ENCODE assay signal across 16 cellular contexts in genomic region chr20:63777614-63778013, GRCh38. TPM values are rescaled to one million over a fixed set of nuclear protein-coding genes. Genes with fewer than 3 reads are reported as not detected.
DNase-seq lines count a peak whose midpoint lies in the region; ATAC-seq and TF ChIP-seq lines count a peak whose summit lies in the region.
"Had no signal": no experiment of that assay in that cellular context is flagged by ENCODE, and none has a peak within 500 bp of the region (broad histone marks: within the 10 kb centered on the region; RNA-seq: fewer than 3 reads in every experiment).

No MANE protein-coding gene starts in this region.

- H3K4me1 ChIP-seq in HCT116 (ENCODE audit: control insufficient read depth in 1 of 2, insufficient read depth in 2 of 2, low read length in 2 of 2): peaks cover 27 to 34% of the 10 kb centered on the region in 2 experiments
- H3K4me1 ChIP-seq in HUES64 (ENCODE audit: insufficient read depth, low read length): peaks cover 10% of the 10 kb centered on the region; the same call in 1 of the 2 replicates
- no peaks in the 10 kb centered on the region for H3K4me1 ChIP-seq in endodermal cell (ENCODE audit: control insufficient read depth, insufficient read depth, low read length)
- peaks cover 6% of the 10 kb centered on the region for H3K4me1 ChIP-seq in neural progenitor cell
- H3K4me1 ChIP-seq: BE2C had no signal

- no peaks in the 10 kb centered on the region for H3K9me3 Mint-ChIP-seq in endodermal cell
- no peaks in the 10 kb centered on the region for H3K9me3 Mint-ChIP-seq in neural progenitor cell
- no peaks in the 10 kb centered on the region for H3K9me3 Mint-ChIP-seq in activated naive CD4-positive, alpha-beta T cell treated with anti-CD3 and anti-CD28 coated beads for 36 hours
- H3K9me3 Mint-ChIP-seq: CD4-positive, alpha-beta memory T cell; GM23338 had no signal

- H3K9me2 ChIP-seq in HCT116 (ENCODE audit: insufficient read depth): no peaks in the 10 kb centered on the region

- TF ChIP-seq POLR2A in HCT116 (IDR thresholded peaks at IDR 0.05; ENCODE audit: borderline replicate concordance, extremely low read depth, insufficient read depth, insufficient read length): no peak

- CTCF ChIA-PET in HCT116 (lab: Charles Lee): interaction anchor here (1.2 kb wide), 1 partner anchor 8 kb away, joined by 3 read pairs; no protein-coding TSS in a partner anchor
- CTCF ChIA-PET in activated naive CD4-positive, alpha-beta T cell treated with anti-CD3 and anti-CD28 coated beads for 36 hours (lab: Charles Lee): interaction anchor here (1.0 kb wide), 1 partner anchor 9 kb away, joined by 3 read pairs; no protein-coding TSS in a partner anchor

- H3K27me3 Mint-ChIP-seq in endodermal cell (ENCODE audit: insufficient read depth) (no peaks in the 10 kb centered on the region), neural progenitor cell (ENCODE audit: insufficient read depth, low read depth) (peaks cover 6% of the 10 kb centered on the region)
- no peaks in the 10 kb centered on the region for H3K27me3 Mint-ChIP-seq in activated naive CD4-positive, alpha-beta T cell treated with anti-CD3 and anti-CD28 coated beads for 36 hours (ENCODE audit: low read depth)

- H3K4me2 ChIP-seq in HCT116 (ENCODE audit: low read length) (peak overlapping the region; percentile 51), neural progenitor cell (no peak overlapping the region)
- H3K4me2 ChIP-seq: GM23338 had no signal

- H3K4me1 Mint-ChIP-seq in endodermal cell (peaks cover 11% of the 10 kb centered on the region), neural progenitor cell (peaks cover 15% of the 10 kb centered on the region)
- peaks cover 11% of the 10 kb centered on the region for H3K4me1 Mint-ChIP-seq in activated naive CD4-positive, alpha-beta T cell treated with anti-CD3 and anti-CD28 coated beads for 36 hours (ENCODE audit: low read depth)

- no peaks in the 10 kb centered on the region for H3K79me2 ChIP-seq in HCT116 (ENCODE audit: insufficient read depth, low read length)
- peaks cover 8% of the 10 kb centered on the region for H3K79me2 ChIP-seq in neural progenitor cell (ENCODE audit: low read depth)

- RAD21 ChIA-PET in HCT116 (lab: Charles Lee; ENCODE audit: low non-redundant PET in 1 of 2, low total read pairs in 2 of 2, uncharacterized antibody in 2 of 2, unreplicated experiment in 2 of 2): no interaction called here

- no peak overlapping the region for H3K9ac ChIP-seq in HCT116 (ENCODE audit: low read length)
- H3K9ac ChIP-seq in HUES64 (ENCODE audit: low read depth, low read length): no peak overlapping the region
- no peak overlapping the region for H3K9ac ChIP-seq in endodermal cell (ENCODE audit: extremely low read depth, low read length, poor library complexity, severe bottlenecking)
- H3K9ac ChIP-seq in neural progenitor cell: no peak overlapping the region

- POLR2A ChIA-PET in HCT116 (lab: Charles Lee): no interaction called here

- H3K4me3 Mint-ChIP-seq in endodermal cell (no peak overlapping the region), neural progenitor cell (peak overlapping the region; percentile 33)
- no peak overlapping the region for H3K4me3 Mint-ChIP-seq in activated naive CD4-positive, alpha-beta T cell treated with anti-CD3 and anti-CD28 coated beads for 36 hours
- H3K4me3 Mint-ChIP-seq: CD4-positive, alpha-beta memory T cell; GM23338 had no signal

- H3K27ac Mint-ChIP-seq in endodermal cell: peak overlapping the region; percentile 44
- no peak overlapping the region for H3K27ac Mint-ChIP-seq in neural progenitor cell
- H3K27ac Mint-ChIP-seq in activated naive CD4-positive, alpha-beta T cell treated with anti-CD3 and anti-CD28 coated beads for 36 hours: no peak overlapping the region
- H3K27ac Mint-ChIP-seq: GM23338 had no signal

- BruUV-seq in HCT116 (replicated peaks; lab: Mats Ljungman, UMichigan): no TSS peak

- no peaks in the 10 kb centered on the region for H3K36me3 ChIP-seq in HCT116 (ENCODE audit: control insufficient read depth in 1 of 2, insufficient read depth in 2 of 2, low read length in 2 of 2)
- H3K36me3 ChIP-seq in HUES64 (ENCODE audit: insufficient read depth, low read length): no peaks in the 10 kb centered on the region
- H3K36me3 ChIP-seq in endodermal cell (ENCODE audit: control insufficient read depth, insufficient read depth, low read length): no peaks in the 10 kb centered on the region
- no peaks in the 10 kb centered on the region for H3K36me3 ChIP-seq in neural progenitor cell
- H3K36me3 ChIP-seq: BE2C had no signal

- H3K27me3 ChIP-seq in HCT116 (ENCODE audit: insufficient read depth, low read length) (no peaks in the 10 kb centered on the region), HUES64 (ENCODE audit: insufficient read depth, low read length) (no peaks in the 10 kb centered on the region), endodermal cell (ENCODE audit: control insufficient read depth, insufficient read depth, low read length, poor library complexity, severe bottlenecking) (no peaks in the 10 kb centered on the region), neural progenitor cell (no peaks in the 10 kb centered on the region)
- H3K27me3 ChIP-seq: BE2C had no signal

- DNase-seq in HCT116 (ENCODE audit: low read depth, low spot score) (no peak), endodermal cell (no peak), neural progenitor cell (ENCODE audit: low spot score) (no peak), cardiac septum (ENCODE audit: low spot score) (no peak), left ventricle myocardium superior (no peak)
- no peak for DNase-seq in activated naive CD4-positive, alpha-beta T cell treated with anti-CD3 and anti-CD28 coated beads for 36 hours
- DNase-seq: BE2C; CD4-positive, alpha-beta memory T cell; DMS153; DMS79 treated with DMSO at 0.1 percent for 48 hours; EL; H7 had no signal

- H3K27ac ChIP-seq in HCT116 (ENCODE audit: low read depth, low read length): no peak overlapping the region
- H3K27ac ChIP-seq in HUES64 (ENCODE audit: low read depth, low read length): peak overlapping the region; percentile 55; the same call in 1 of the 2 replicates
- no peak overlapping the region for H3K27ac ChIP-seq in endodermal cell (ENCODE audit: low read depth, low read length)
- no peak overlapping the region for H3K27ac ChIP-seq in neural progenitor cell
- H3K27ac ChIP-seq: C4-2B, HL-60 had no signal

- WGBS in HUES64: 97% methylated on average over 13 of the region's 13 CpGs
- WGBS in endodermal cell (ENCODE audit: insufficient coverage in 1 of 2, insufficient read length in 1 of 2), 2 experiments: 94 to 96% methylated on average over 10 to 13 of the region's 13 CpGs

- H2AFZ ChIP-seq in HCT116 (ENCODE audit: low read depth, low read length, poor library complexity, severe bottlenecking) (no peak overlapping the region), neural progenitor cell (replicated peaks) (no peak overlapping the region)
- H2AFZ ChIP-seq: GM23338 had no signal

- peaks cover 15% of the 10 kb centered on the region for H3F3A ChIP-seq in neural progenitor cell (ENCODE audit: low read depth)

- TF ChIP-seq CTCF in HCT116 (IDR thresholded peaks at IDR 0.05 in 2 of 3, conservative IDR thresholded peaks at IDR 0.05 in 1 of 3; ENCODE audit: borderline replicate concordance in 1 of 3, insufficient read depth in 1 of 3, low read depth in 2 of 3, low read length in 2 of 3) (no peak), endodermal cell (conservative IDR thresholded peaks at IDR 0.05) (no peak), neural progenitor cell (IDR thresholded peaks at IDR 0.05) (no peak)

- H3K4me3 ChIP-seq in HCT116 (replicated peaks in 1 of 2; ENCODE audit: low read depth in 1 of 2, low read length in 2 of 2) (no peak overlapping the region), HUES64 (ENCODE audit: low read length) (no peak overlapping the region), endodermal cell (ENCODE audit: low read length) (no peak overlapping the region), neural progenitor cell (no peak overlapping the region)
- H3K4me3 ChIP-seq: GM23338 had no signal

- intact Hi-C loops in HCT116 (cut with micrococcal nuclease): no loop called here
- intact Hi-C loops in cardiac septum (cut with DNase I): no loop called here
- intact Hi-C loops in left ventricle myocardium superior (cut with micrococcal nuclease): no loop called here
- intact Hi-C loops in activated naive CD4-positive, alpha-beta T cell treated with anti-CD3 and anti-CD28 coated beads for 36 hours (cut with micrococcal nuclease): no loop called here

- peaks cover 25% of the 10 kb centered on the region for H3K36me3 Mint-ChIP-seq in endodermal cell (ENCODE audit: low read depth)
- H3K36me3 Mint-ChIP-seq in neural progenitor cell: peaks cover 6% of the 10 kb centered on the region
- no peaks in the 10 kb centered on the region for H3K36me3 Mint-ChIP-seq in activated naive CD4-positive, alpha-beta T cell treated with anti-CD3 and anti-CD28 coated beads for 36 hours (ENCODE audit: low read depth)
- H3K36me3 Mint-ChIP-seq: CD4-positive, alpha-beta memory T cell had no signal

- H3K9me3 ChIP-seq in HCT116 (ENCODE audit: control insufficient read depth in 1 of 2, insufficient read depth in 1 of 2, low read depth in 1 of 2, low read length in 2 of 2): no peaks in the 10 kb centered on the region
- no peaks in the 10 kb centered on the region for H3K9me3 ChIP-seq in HUES64 (ENCODE audit: insufficient read depth, low read depth, low read length)
- no peaks in the 10 kb centered on the region for H3K9me3 ChIP-seq in endodermal cell (ENCODE audit: control insufficient read depth, low read length)
- no peaks in the 10 kb centered on the region for H3K9me3 ChIP-seq in neural progenitor cell (ENCODE audit: low read depth)

- no peak for TF ChIP-seq RAD21 in HCT116 (IDR thresholded peaks at IDR 0.05; ENCODE audit: low read depth)

- no peaks in the 10 kb centered on the region for H4K20me1 ChIP-seq in HCT116 (ENCODE audit: insufficient read depth)
- H4K20me1 ChIP-seq in neural progenitor cell (ENCODE audit: low read depth): peaks cover 4% of the 10 kb centered on the region

- ATAC-seq in HCT116 (no peak), left ventricle myocardium superior (no peak)
- ATAC-seq: GM23338 had no signal

RNA-seq across cellular contexts. Expression of gene SLC2A4RG, which starts 38.0 kb away (rescaled TPM):
- total RNA-seq in HCT116 (2021; ENCODE audit: unreplicated experiment): 121 TPM
- polyA plus RNA-seq in HCT116 (2012): 69.7 and 77.1 TPM in 2 replicates
- polyA plus RNA-seq in HUES64 (2013, experiment 1 of 2): 26.3 TPM
- polyA plus RNA-seq in HUES64 (2013, experiment 2 of 2): 34.2 TPM
- total RNA-seq in endodermal cell: 100 to 1,000 TPM in 1 of 2 donors, 10 to 100 TPM in 1; 69.3 to 108 TPM
- 89.4 TPM for polyA plus RNA-seq in endodermal cell (2013, experiment 1 of 2)
- polyA plus RNA-seq in endodermal cell (2013, experiment 2 of 2): 77.8 TPM
- total RNA-seq in neural progenitor cell (ENCODE audit: low replicate concordance): 12.0 and 58.0 TPM in 2 replicates
- 67.8 TPM for total RNA-seq in cardiac septum
- total RNA-seq in left ventricle myocardium superior: 104 TPM
- total RNA-seq in activated naive CD4-positive, alpha-beta T cell treated with anti-CD3 and anti-CD28 coated beads for 36 hours: 10 to 100 TPM; 22.4 to 24.8 TPM

RNA-seq across cellular contexts. Expression of gene LIME1, which starts 41.1 kb away (rescaled TPM):
- total RNA-seq in HCT116 (2021; ENCODE audit: unreplicated experiment) (27.4 TPM), endodermal cell (10 to 100 TPM in 1 of 2 donors, 1 to 10 TPM in 1; 7.6 to 10.1 TPM), neural progenitor cell (ENCODE audit: low replicate concordance) (0.47 and 10.9 TPM in 2 replicates), cardiac septum (5.0 TPM), left ventricle myocardium superior (2.7 TPM)
- polyA plus RNA-seq in HCT116 (2012): 20.3 and 24.1 TPM in 2 replicates
- 4.9 TPM for polyA plus RNA-seq in HUES64 (2013, experiment 1 of 2)
- polyA plus RNA-seq in HUES64 (2013, experiment 2 of 2): 3.9 TPM
- polyA plus RNA-seq in endodermal cell (2013, experiment 1 of 2): 10.0 TPM
- 9.6 TPM for polyA plus RNA-seq in endodermal cell (2013, experiment 2 of 2)
- total RNA-seq in activated naive CD4-positive, alpha-beta T cell treated with anti-CD3 and anti-CD28 coated beads for 36 hours: 1 to 10 TPM; 3.1 to 4.1 TPM

RNA-seq across cellular contexts. Expression of gene ZBTB46, which starts 53.5 kb away (rescaled TPM):
- total RNA-seq in HCT116 (2021; ENCODE audit: unreplicated experiment) (10.7 TPM), endodermal cell (10 to 100 TPM; 24.9 to 25.9 TPM), neural progenitor cell (ENCODE audit: low replicate concordance) (8.1 and 13.9 TPM in 2 replicates), cardiac septum (17.4 TPM), left ventricle myocardium superior (13.1 TPM)
- 4.1 and 4.8 TPM in 2 replicates for polyA plus RNA-seq in HCT116 (2012)
- 5.9 TPM for polyA plus RNA-seq in HUES64 (2013, experiment 1 of 2)
- 8.4 TPM for polyA plus RNA-seq in HUES64 (2013, experiment 2 of 2)
- polyA plus RNA-seq in endodermal cell (2013, experiment 1 of 2): 8.4 TPM
- polyA plus RNA-seq in endodermal cell (2013, experiment 2 of 2): 7.5 TPM
- under 1 TPM; 0.17 to 0.20 TPM for total RNA-seq in activated naive CD4-positive, alpha-beta T cell treated with anti-CD3 and anti-CD28 coated beads for 36 hours
